8 cellular contexts compared by ENCODE assay signal in genomic region chr18:9707381-9708056, GRCh38. TPM values are rescaled to one million over a fixed set of nuclear protein-coding genes. Genes with fewer than 3 reads are reported as not detected.
A peak's percentile ranks its signal among the peaks of the same experiment; 100 is the strongest.
DNase-seq lines count a peak whose midpoint lies in the region; ATAC-seq and TF ChIP-seq lines count a peak whose summit lies in the region.

No MANE protein-coding gene starts in this region.

- peak; percentile 9 for ATAC-seq in GM21526 (IDR thresholded peaks at IDR 0.05; ENCODE audit: low FRiP score, unreplicated experiment)
- no peak for ATAC-seq in foreskin keratinocyte
- ATAC-seq in HG03565 (IDR thresholded peaks at IDR 0.05; ENCODE audit: unreplicated experiment): no peak
- no peak for ATAC-seq in activated CD4-positive, CD25-positive, alpha-beta regulatory T cell treated with anti-CD3 and anti-CD28 coated beads, Interleukin-2, amount 50 U/mL, for 24 hours

- H3K36me3 ChIP-seq in prostate gland: no peaks in the 10 kb centered on the region

- H3K27me3 ChIP-seq in foreskin keratinocyte (no peaks in the 10 kb centered on the region), prostate gland (replicated peaks; ENCODE audit: insufficient read depth) (no peaks in the 10 kb centered on the region)

- H3K27ac ChIP-seq in VCaP: peak overlapping the region; percentile 65; the same call in 1 of the 2 replicates
- peak overlapping the region; percentile 83 for H3K27ac ChIP-seq in foreskin keratinocyte
- H3K27ac ChIP-seq in prostate gland: peak overlapping the region; percentile 74 to 83

- H3K4me3 ChIP-seq in prostate gland: peak overlapping the region; percentile 53 to 67

- no peak for TF ChIP-seq POLR2A in prostate gland (IDR thresholded peaks at IDR 0.05)

- TF ChIP-seq CTCF in VCaP (conservative IDR thresholded peaks at IDR 0.05) (no peak), foreskin keratinocyte (conservative IDR thresholded peaks at IDR 0.05) (no peak), prostate gland (IDR thresholded peaks at IDR 0.05) (no peak)

- H3K4me1 ChIP-seq in foreskin keratinocyte (peaks cover 25% of the 10 kb centered on the region), prostate gland (replicated peaks) (no peaks in the 10 kb centered on the region)

- intact Hi-C loops in prostate gland (cut with DNase I): loop anchor here (5.0 to 10.0 kb wide), 4 partner anchors 93 to 817 kb away; partner anchors contain the start of genes NAPG and PPP4R1

- 26% methylated on average over 29 of the region's 31 CpGs for WGBS in prostate gland

- DNase-seq in foreskin keratinocyte: no peak
- DNase-seq in prostate gland (ENCODE audit: low spot score): no peak
- DNase-seq in NCI-H1436 (lab: John Stamatoyannopoulos, UW): no peak
- DNase-seq in NCI-H1930 (lab: John Stamatoyannopoulos, UW): no peak

- H3K9me3 ChIP-seq in prostate gland: no peaks in the 10 kb centered on the region

RNA-seq across cellular contexts. Expression of gene RAB31, which starts 0.6 kb away (rescaled TPM):
- total RNA-seq in foreskin keratinocyte: 35.2 and 51.7 TPM in 2 replicates
- polyA plus RNA-seq in foreskin keratinocyte: 19.1 and 23.9 TPM in 2 replicates
- total RNA-seq in prostate gland: 10 to 100 TPM in 1 of 2 donors, 1 to 10 TPM in 1; 7.7 to 86.9 TPM
